In the genomic region with DNA sequence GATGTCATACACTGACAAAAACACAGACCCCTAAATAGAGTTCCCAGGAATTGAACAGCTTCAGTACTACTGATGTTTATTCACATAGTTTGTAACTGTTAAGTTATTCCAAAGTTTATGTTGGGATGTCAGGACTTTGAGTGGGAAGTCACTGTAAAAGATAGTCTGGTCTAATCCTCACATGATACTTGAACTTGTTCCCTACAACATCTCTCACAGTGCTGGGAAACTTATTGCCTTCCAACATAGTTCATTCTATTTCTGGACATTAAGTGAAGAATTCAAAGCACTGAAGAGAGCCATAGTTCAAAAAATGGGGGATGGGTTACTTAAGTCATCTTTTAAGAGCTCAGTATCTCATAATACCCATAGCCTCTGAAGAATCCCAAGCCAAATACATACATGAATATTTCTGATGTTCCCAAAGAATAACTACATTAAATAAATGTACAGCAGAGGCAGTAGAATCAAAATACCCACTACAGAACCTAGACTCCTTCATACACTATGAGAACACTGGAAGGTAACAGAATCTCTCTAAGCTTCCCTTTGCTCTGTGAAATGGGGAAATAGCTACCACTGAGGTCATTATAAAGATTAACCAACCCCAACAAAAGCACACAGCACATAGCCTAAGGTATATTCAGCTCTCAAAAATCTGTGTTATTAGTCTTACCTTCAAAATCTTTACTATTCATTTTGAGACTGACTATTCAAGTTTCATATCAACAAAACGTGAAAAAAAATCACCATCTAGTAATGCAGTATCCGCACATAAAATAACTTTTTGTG, we compare ENCODE assay signal across 2 cellular contexts.
TF ChIP-seq lines count a peak whose summit lies in the region.

No MANE protein-coding gene starts in this region.

TF ChIP-seq in IMR-90, 13 proteins besides CTCF, POLR2A, EP300 and RAD21:
- no peak for TF ChIP-seq BHLHE40 (IDR thresholded peaks at IDR 0.05; ENCODE audit: low read depth, low read length)
- no peak for TF ChIP-seq SMC3 (IDR thresholded peaks at IDR 0.05; ENCODE audit: low read depth, low read length)
- TF ChIP-seq MXI1 (IDR thresholded peaks at IDR 0.05; ENCODE audit: borderline replicate concordance, low read depth, low read length) = no peak
- no peak for TF ChIP-seq RCOR1 (IDR thresholded peaks at IDR 0.05; ENCODE audit: insufficient replicate concordance, low read length)
- no peak for TF ChIP-seq MAZ (IDR thresholded peaks at IDR 0.05; ENCODE audit: borderline replicate concordance, low read depth, low read length)
- no peak for TF ChIP-seq USF2 (IDR thresholded peaks at IDR 0.05; ENCODE audit: low read depth, low read length)
- TF ChIP-seq NFE2L2 (IDR thresholded peaks at IDR 0.05; ENCODE audit: low read depth, low read length) = no peak
- no peak for TF ChIP-seq ELK1 (IDR thresholded peaks at IDR 0.05; ENCODE audit: borderline replicate concordance, low read depth, low read length)
- no peak for TF ChIP-seq CEBPB (IDR thresholded peaks at IDR 0.05; ENCODE audit: low read depth, low read length)
- no peak for TF ChIP-seq MAFK (IDR thresholded peaks at IDR 0.05; ENCODE audit: low read depth, low read length)
- no peak for TF ChIP-seq FOS (IDR thresholded peaks at IDR 0.05; ENCODE audit: low read depth, low read length)
- no peak for TF ChIP-seq CHD1 (IDR thresholded peaks at IDR 0.05; ENCODE audit: low read depth, low read length)
TF ChIP-seq in IMR-90: peak in this region for 0.

TF ChIP-seq in GM12878, 131 proteins besides CTCF, POLR2A, EP300 and RAD21:
- TF ChIP-seq JUNB (IDR thresholded peaks at IDR 0.05) (peak; percentile 48; the same call in 1 of the 2 replicates), IKZF2 (IDR thresholded peaks at IDR 0.05) (no peak), SP1 (IDR thresholded peaks at IDR 0.05; ENCODE audit: low read depth, low read length) (no peak), TARDBP (IDR thresholded peaks at IDR 0.05; ENCODE audit: borderline replicate concordance) (no peak)
TF ChIP-seq in GM12878: peak in this region for 1.
